21 cellular contexts compared by ENCODE assay signal in genomic region chr11:7246179-7246578, GRCh38. TPM values are rescaled to one million over a fixed set of nuclear protein-coding genes. Genes with fewer than 3 reads are reported as not detected.
DNase-seq lines count a peak whose midpoint lies in the region; ATAC-seq and TF ChIP-seq lines count a peak whose summit lies in the region.
"Had no signal": no experiment of that assay in that cellular context is flagged by ENCODE, and none has a peak within 500 bp of the region (broad histone marks: within the 10 kb centered on the region; RNA-seq: fewer than 3 reads in every experiment).

No MANE protein-coding gene starts in this region.

- no peak overlapping the region for H3K27ac ChIP-seq in foreskin keratinocyte
- no peak overlapping the region for H3K27ac ChIP-seq in body of pancreas
- H3K27ac ChIP-seq: BLaER1, SK-N-MC had no signal

- H3K4me3 ChIP-seq in body of pancreas (no peak overlapping the region), lower leg skin (ENCODE audit: low read depth, poor library complexity, severe bottlenecking) (no peak overlapping the region)
- H3K4me3 ChIP-seq: BLaER1, SK-N-MC had no signal

- H3K4me1 ChIP-seq in foreskin keratinocyte, result peaks cover 6% of the 10 kb centered on the region
- H3K4me1 ChIP-seq in body of pancreas, result no peaks in the 10 kb centered on the region
- H3K4me1 ChIP-seq: BLaER1 had no signal

- no peaks in the 10 kb centered on the region for H3K9me3 ChIP-seq in body of pancreas

- intact Hi-C loops in body of pancreas (cut with DNase I), result no loop called here
- intact Hi-C loops in lower leg skin (cut with DNase I; ENCODE audit: low total_unique reads), result no loop called here

- TF ChIP-seq CTCF in foreskin keratinocyte (conservative IDR thresholded peaks at IDR 0.05) (no peak), body of pancreas (IDR thresholded peaks at IDR 0.05) (no peak), lower leg skin (IDR thresholded peaks at IDR 0.05) (no peak)

- WGBS in body of pancreas, 2 donors, result 32 to 50% methylated on average over 1 of the region's 1 CpG
- 50 to 56% methylated on average over 1 of the region's 1 CpG for WGBS in lower leg skin, 2 donors

- ATAC-seq in foreskin keratinocyte (peak; percentile 97), body of pancreas (no peak)

- peaks cover 9% of the 10 kb centered on the region for H3K27me3 ChIP-seq in foreskin keratinocyte
- no peaks in the 10 kb centered on the region for H3K27me3 ChIP-seq in body of pancreas
- H3K27me3 ChIP-seq: BLaER1 had no signal

- DNase-seq in DMS53 treated with DMSO at 0.1 percent for 48 hours (lab: John Stamatoyannopoulos, UW; ENCODE audit: unreplicated experiment), result peak; percentile 56
- peak; percentile 68 for DNase-seq in HCEC 1CT
- peak; percentile 1 for DNase-seq in RKO (ENCODE audit: low spot score)
- peak; percentile 37 to 67 for DNase-seq in foreskin keratinocyte
- no peak for DNase-seq in body of pancreas
- DNase-seq in cortex of kidney (lab: John Stamatoyannopoulos, UW), result no peak
- DNase-seq in lower leg skin (ENCODE audit: low spot score in 2 of 2), result no peak
- DNase-seq in DMS 273 (lab: John Stamatoyannopoulos, UW; ENCODE audit: unreplicated experiment), result no peak
- DNase-seq: CD4-positive, alpha-beta T cell; COR-L47; H9; MV-4-11; NCI-H1694; NCI-H2081; NCI-H2171; NCI-H345; NCI-H524 treated with DMSO at 0.1 percent for 48 hours; RPMI8226; SHP77 treated with DMSO at 0.1 percent for 48 hours had no signal

- TF ChIP-seq POLR2A in body of pancreas (IDR thresholded peaks at IDR 0.05) (no peak), lower leg skin (IDR thresholded peaks at IDR 0.05) (no peak)

- H3K36me3 ChIP-seq in body of pancreas (replicated peaks in 1 of 2; ENCODE audit: insufficient read depth in 1 of 2, low read depth in 2 of 2), result no peaks in the 10 kb centered on the region
- H3K36me3 ChIP-seq: BLaER1 had no signal

RNA-seq across cellular contexts. Expression of gene SYT9, which starts 5.5 kb away (rescaled TPM):
- total RNA-seq in foreskin keratinocyte, result 0.03 TPM in 1 of 2 replicates, not detected in the other
- polyA plus RNA-seq in foreskin keratinocyte, result 0.02 and 0.04 TPM in 2 replicates
- total RNA-seq in body of pancreas, result 1 to 10 TPM in 1 of 2 donors, not detected in 1; 1.0 TPM
- under 1 TPM in 3 of 4 donors, not detected in 1; 0.37 to 0.84 (median 0.71) TPM for total RNA-seq in lower leg skin
- total RNA-seq: CD4-positive, alpha-beta T cell had no signal

Comparison
In these comparisons a context has a peak if more than half of its experiments do, and no peak if none do; other contexts are left out.
1. DNase-seq: peak in DMS53 treated with DMSO at 0.1 percent for 48 hours (single experiment), HCEC 1CT (single experiment), RKO (single experiment) and foreskin keratinocyte (2 of 2); none in body of pancreas (0 of 4), cortex of kidney (single experiment), lower leg skin (0 of 2) and DMS 273 (single experiment).